ENCODE assay signal across 11 cellular contexts in genomic region chr11:68750988-68751325, GRCh38. TPM values are rescaled to one million over a fixed set of nuclear protein-coding genes. Genes with fewer than 3 reads are reported as not detected.
DNase-seq lines count a peak whose midpoint lies in the region; ATAC-seq, FAIRE-seq and TF ChIP-seq lines count a peak whose summit lies in the region.
"Had no signal": no experiment of that assay in that cellular context is flagged by ENCODE, and none has a peak within 500 bp of the region (broad histone marks: within the 10 kb centered on the region; RNA-seq: fewer than 3 reads in every experiment).

No MANE protein-coding gene starts in this region.

- CTCF ChIA-PET in A673 (lab: Charles Lee), result no interaction called here
- CTCF ChIA-PET in H1 (lab: Charles Lee; ENCODE audit: partially characterized antibody), result interaction anchor here (0.9 to 1.2 kb wide), 2 partner anchors 54 to 118 kb away, joined by 3 read pairs; no protein-coding TSS in a partner anchor

- intact Hi-C loops in A673 (cut with micrococcal nuclease; ENCODE audit: unreplicated experiment), result no loop called here
- intact Hi-C loops in posterior cingulate gyrus (cut with DNase I), result no loop called here

- TF ChIP-seq CTCF in A673 (conservative IDR thresholded peaks at IDR 0.05; ENCODE audit: low read depth, low read length), result no peak
- TF ChIP-seq CTCF in H1 (IDR thresholded peaks at IDR 0.05; ENCODE audit: control extremely low read depth in 1 of 3, insufficient read depth in 1 of 3, low read depth in 1 of 3, low read length in 3 of 3), result no peak

- H3K14ac ChIP-seq in H1 (ENCODE audit: insufficient read length), result no peak overlapping the region

- DNase-seq in A673 (ENCODE audit: low spot score), result no peak
- no peak for DNase-seq in Jurkat, Clone E6-1 (ENCODE audit: low read depth, low spot score)
- no peak for DNase-seq in H1 (ENCODE audit: low read depth in 1 of 2, low spot score in 2 of 2)
- no peak for DNase-seq in NCI-H446 (lab: John Stamatoyannopoulos, UW)
- DNase-seq in posterior cingulate gyrus, result no peak
- no peak for DNase-seq in G401 (ENCODE audit: low spot score)

- H3K4ac ChIP-seq in H1 (replicated peaks; ENCODE audit: insufficient read length, low read depth, low read length), result no peak overlapping the region

- peak overlapping the region; percentile 92; the same call in 1 of the 2 replicates for H4K8ac ChIP-seq in H1 (ENCODE audit: extremely low read depth, insufficient read depth, low read length)

- H3K27ac ChIP-seq in A673 (ENCODE audit: low read depth, low read length, poor library complexity, severe bottlenecking) (peak overlapping the region; percentile 39), H1 (ENCODE audit: low read depth, low read length) (peak overlapping the region; percentile 72; the same call in 1 of the 2 replicates), mucosa of rectum (ENCODE audit: low read depth in 2 of 2, low read length in 2 of 2) (peak overlapping the region in 1 of 2 donors; percentile 55)

- no peaks in the 10 kb centered on the region for H3K27me3 Mint-ChIP-seq in stimulated activated memory B cell treated with anti-CD40 and anti-IgM and Interleukin-4, amounts not matched to agents 10 μg/mL and 1 μg/mL and 100 μg/mL, for 72 hours
- H3K27me3 Mint-ChIP-seq: CD4-positive, CD25-positive, alpha-beta regulatory T cell had no signal

- ATAC-seq in stimulated activated memory B cell treated with anti-CD40 and anti-IgM and Interleukin-4, amounts not matched to agents 10 μg/mL and 1 μg/mL and 100 μg/mL, for 72 hours, result no peak

- H3K27me3 ChIP-seq in A673 (replicated peaks; ENCODE audit: insufficient read depth, low read depth, low read length, poor library complexity) (no peaks in the 10 kb centered on the region), H1 (replicated peaks in 1 of 4; ENCODE audit: control insufficient read depth in 3 of 4, extremely low read depth in 1 of 4, insufficient read depth in 3 of 4, low read length in 3 of 4) (no peaks in the 10 kb centered on the region), mucosa of rectum (ENCODE audit: control insufficient read depth in 2 of 2, insufficient read depth in 2 of 2, low read length in 2 of 2) (no peaks in the 10 kb centered on the region)

- H4K20me1 ChIP-seq in H1 (replicated peaks in 1 of 2; ENCODE audit: control insufficient read depth in 1 of 2, insufficient read depth in 2 of 2, low read length in 2 of 2), result no peaks in the 10 kb centered on the region

- peaks cover 10% of the 10 kb centered on the region for H3K4me1 Mint-ChIP-seq in stimulated activated memory B cell treated with anti-CD40 and anti-IgM and Interleukin-4, amounts not matched to agents 10 μg/mL and 1 μg/mL and 100 μg/mL, for 72 hours

- H2BK120ac ChIP-seq in H1 (replicated peaks; ENCODE audit: low read depth, low read length), result no peak overlapping the region

- no TSS peak for BruUV-seq in A673 (replicated peaks; lab: Mats Ljungman, UMichigan)

- H3K4me3 Mint-ChIP-seq in stimulated activated memory B cell treated with anti-CD40 and anti-IgM and Interleukin-4, amounts not matched to agents 10 μg/mL and 1 μg/mL and 100 μg/mL, for 72 hours, result no peak overlapping the region

- H2AFZ ChIP-seq in H1 (ENCODE audit: low read length), result no peak overlapping the region

- no peak overlapping the region for H3K23ac ChIP-seq in H1 (ENCODE audit: insufficient read length)

- TF ChIP-seq RAD21 in H1 (IDR thresholded peaks at IDR 0.05 in 1 of 2, conservative IDR thresholded peaks at IDR 0.05 in 1 of 2; ENCODE audit: low read depth in 2 of 2, low read length in 2 of 2), result no peak

- no peak overlapping the region for H4K5ac ChIP-seq in H1 (ENCODE audit: insufficient read length, low read depth, low read length)

- H3K18ac ChIP-seq in H1 (ENCODE audit: extremely low read depth, low read length), result no peak overlapping the region

- H3K36me3 ChIP-seq in A673 (ENCODE audit: insufficient read depth, low read length, poor library complexity, severe bottlenecking), result no peaks in the 10 kb centered on the region
- peaks cover 8 to 15% (median 11%) of the 10 kb centered on the region in 4 experiments; a peak in 6 of 8 replicates for H3K36me3 ChIP-seq in H1 (ENCODE audit: control insufficient read depth in 2 of 4, insufficient read depth in 4 of 4, low read length in 3 of 4)
- H3K36me3 ChIP-seq in mucosa of rectum (ENCODE audit: control insufficient read depth in 2 of 2, insufficient read depth in 2 of 2, low read length in 2 of 2), result peaks cover 6 to 11% of the 10 kb centered on the region in 2 donors

- H3K4me1 ChIP-seq in A673 (ENCODE audit: insufficient read depth, low read length, poor library complexity, severe bottlenecking) (no peaks in the 10 kb centered on the region), H1 (replicated peaks in 1 of 4; ENCODE audit: control insufficient read depth in 3 of 4, insufficient read depth in 4 of 4, low read length in 3 of 4) (peaks cover 0 to 10% (median 5%) of the 10 kb centered on the region in 4 experiments; a peak in 4 of 7 replicates), mucosa of rectum (ENCODE audit: control insufficient read depth in 2 of 2, insufficient read depth in 2 of 2, low read length in 2 of 2) (no peaks in the 10 kb centered on the region)

- peaks cover 8% of the 10 kb centered on the region for H3K23me2 ChIP-seq in H1 (ENCODE audit: low read depth, low read length)

- H3K9me3 ChIP-seq in A673 (ENCODE audit: low read depth, low read length, poor library complexity, severe bottlenecking) (no peaks in the 10 kb centered on the region), H1 (ENCODE audit: insufficient read depth in 2 of 2, low read depth in 1 of 2, low read length in 1 of 2) (no peaks in the 10 kb centered on the region), mucosa of rectum (ENCODE audit: control insufficient read depth in 2 of 2, low read length in 2 of 2) (no peaks in the 10 kb centered on the region)

- H2BK12ac ChIP-seq in H1 (ENCODE audit: low read depth, low read length), result no peak overlapping the region

- no peak for TF ChIP-seq POLR2A in H1 (IDR thresholded peaks at IDR 0.05; ENCODE audit: control extremely low read depth in 1 of 2, low read depth in 2 of 2, low read length in 2 of 2)

- peaks cover 0 to 13% of the 10 kb centered on the region in 2 experiments; a peak in 2 of 4 replicates for H3K79me2 ChIP-seq in H1 (ENCODE audit: control insufficient read depth in 1 of 2, insufficient read depth in 2 of 2, low read length in 2 of 2)

- H3K9ac ChIP-seq in H1 (replicated peaks in 1 of 4; ENCODE audit: extremely low read depth in 1 of 4, low read depth in 3 of 4, low read length in 3 of 4) (peak overlapping the region in 2 of 4 experiments; percentile 62 to 65; a peak in 3 of 7 replicates), mucosa of rectum (ENCODE audit: low read depth in 1 of 2, low read length in 2 of 2) (peak overlapping the region in 1 of 2 donors; percentile 59)

- peaks cover 13% of the 10 kb centered on the region for H3K36me3 Mint-ChIP-seq in stimulated activated memory B cell treated with anti-CD40 and anti-IgM and Interleukin-4, amounts not matched to agents 10 μg/mL and 1 μg/mL and 100 μg/mL, for 72 hours

- no peaks in the 10 kb centered on the region for H3K79me1 ChIP-seq in H1 (ENCODE audit: low read depth, low read length)

- H4K91ac ChIP-seq in H1 (replicated peaks; ENCODE audit: insufficient read length, low read length), result no peak overlapping the region

- no peak overlapping the region for H2BK5ac ChIP-seq in H1 (ENCODE audit: low read depth, low read length)

- no peak overlapping the region for H2AK5ac ChIP-seq in H1 (ENCODE audit: low read depth, low read length)

- in situ Hi-C loops in G401 (cut with HindIII; ENCODE audit: low sequenced_read_pairs), result no loop called here

- POLR2A ChIA-PET in A673 (lab: Charles Lee; ENCODE audit: low non-redundant PET) (no interaction called here), H1 (lab: Charles Lee; ENCODE audit: partially characterized antibody) (interaction anchor here (1.4 to 3.8 kb wide), 6 partner anchors 10 to 101 kb away, joined by 6 to 32 read pairs (median 6); partner anchors contain the start of gene GAL)

- H3K4me3 ChIP-seq in A673 (ENCODE audit: low read depth, low read length, poor library complexity, severe bottlenecking) (peak overlapping the region; percentile 58), H1 (ENCODE audit: extremely low read depth in 1 of 4, insufficient read depth in 2 of 4, low read depth in 3 of 4, low read length in 4 of 4) (peak overlapping the region in 3 of 4 experiments; percentile 19 to 59 (median 39); a peak in 4 of 8 replicates), mucosa of rectum (ENCODE audit: low read length in 2 of 2) (peak overlapping the region; percentile 26 to 55)
- peak overlapping the region; percentile 31 for H3K4me3 ChIP-seq in Jurkat, Clone E6-1 (ENCODE audit: low read length)

- H3K4me2 ChIP-seq in H1 (ENCODE audit: insufficient read depth in 1 of 2, low read depth in 2 of 2, low read length in 2 of 2), result peak overlapping the region in 1 of 2 experiments; percentile 33; a peak in 1 of 4 replicates

- FAIRE-seq in H1 (lab: Jason Lieb, UNC), result no peak
- FAIRE-seq: TTC549 had no signal

- no peak overlapping the region for H3K56ac ChIP-seq in H1 (replicated peaks; ENCODE audit: insufficient read length, low read depth, low read length)

- no peak overlapping the region for H2BK20ac ChIP-seq in H1 (ENCODE audit: low read length)

- no peak for TF ChIP-seq EP300 in H1 (IDR thresholded peaks at IDR 0.05; ENCODE audit: borderline replicate concordance in 1 of 2, low read depth in 2 of 2, low read length in 2 of 2)

- WGBS in H1 (ENCODE audit: extremely low coverage in 1 of 2, insufficient coverage in 1 of 2, insufficient read length in 1 of 2, insufficient replicate concordance in 2 of 2, low coverage in 1 of 2, low lambda C conversion rate in 2 of 2, missing lambda C conversion rate in 1 of 2), 2 experiments, result no CpG with 5 or more reads among the region's 24 CpGs

- H2BK15ac ChIP-seq in H1 (ENCODE audit: low read length), result no peak overlapping the region

- H3K27ac Mint-ChIP-seq in stimulated activated memory B cell treated with anti-CD40 and anti-IgM and Interleukin-4, amounts not matched to agents 10 μg/mL and 1 μg/mL and 100 μg/mL, for 72 hours, result no peak overlapping the region

- H3K9me3 Mint-ChIP-seq in stimulated activated memory B cell treated with anti-CD40 and anti-IgM and Interleukin-4, amounts not matched to agents 10 μg/mL and 1 μg/mL and 100 μg/mL, for 72 hours, result no peaks in the 10 kb centered on the region
- H3K9me3 Mint-ChIP-seq: CD4-positive, CD25-positive, alpha-beta regulatory T cell; nephron had no signal

RNA-seq across cellular contexts. Expression of gene TESMIN, which starts 0.4 kb away (rescaled TPM):
- 8.0 and 13.5 TPM in 2 replicates for total RNA-seq in A673 (2021)
- polyA plus RNA-seq in Jurkat, Clone E6-1 (2012; ENCODE audit: insufficient read depth, insufficient read length), result 22.0 TPM
- 59.5 and 61.1 TPM in 2 replicates for total RNA-seq in H1 (2021; fragmentation: NEBNext Ultra II Directional; extraction: Animal tissue kit (Norgen Biotek cat#: 25700))
- polyA plus RNA-seq in H1 (2011; rRNA removed), result 22.6 and 34.2 TPM in 2 replicates
- 31.0 TPM for polyA plus RNA-seq in H1 (2011; cell fraction: cytosol; rRNA removed)
- polyA plus RNA-seq in H1 (2011; cell fraction: nucleus; rRNA removed), result 47.1 TPM
- 36.6 to 47.7 TPM (median 40.3 TPM) in 4 replicates for polyA plus RNA-seq in H1 (2012, experiment 1 of 2)
- 29.6 TPM for polyA plus RNA-seq in H1 (2012, experiment 2 of 2)
- polyA plus RNA-seq in H1 (2013, experiment 1 of 2), result 42.0 TPM
- polyA plus RNA-seq in H1 (2013, experiment 2 of 2), result 36.9 TPM
- 11.8 and 12.3 TPM in 2 replicates for polyA minus RNA-seq in H1 (2011; rRNA and poly(A)+ RNA removed)
- polyA minus RNA-seq in H1 (2011; cell fraction: cytosol; rRNA and poly(A)+ RNA removed), result 35.5 TPM
- 21.9 TPM for polyA minus RNA-seq in H1 (2011; cell fraction: nucleus; rRNA and poly(A)+ RNA removed)
- 3.6 and 9.5 TPM in 2 replicates for total RNA-seq in G401 (2014; rRNA removed; shearing (Covaris generic))
